Comparison of ENCODE assay signal across 8 cellular contexts in genomic region chr2:200810967-200811335, GRCh38. TPM values are rescaled to one million over a fixed set of nuclear protein-coding genes. Genes with fewer than 3 reads are reported as not detected.
DNase-seq lines count a peak whose midpoint lies in the region; ATAC-seq and TF ChIP-seq lines count a peak whose summit lies in the region.

No MANE protein-coding gene starts in this region.

- H3K9me3 ChIP-seq in GM23248 (ENCODE audit: low read depth) (no peaks in the 10 kb centered on the region), T-helper 17 cell (ENCODE audit: control insufficient read depth, low read length, poor library complexity, severe bottlenecking) (no peaks in the 10 kb centered on the region)

- in situ Hi-C loops in GM23248 (cut with MboI) (no loop called here), G401 (cut with HindIII; ENCODE audit: low sequenced_read_pairs) (no loop called here)

- peaks cover 25% of the 10 kb centered on the region for H3K36me3 ChIP-seq in GM23248 (ENCODE audit: low read depth)

- H3K27me3 ChIP-seq in GM23248 (replicated peaks; ENCODE audit: insufficient read depth) = no peaks in the 10 kb centered on the region

- H3K9ac ChIP-seq in GM23248 = peak overlapping the region; percentile 90

- H3K4me1 ChIP-seq in GM23248 (ENCODE audit: insufficient read depth) = peaks cover 41% of the 10 kb centered on the region

- peaks cover 17% of the 10 kb centered on the region for H4K20me1 ChIP-seq in GM23248 (ENCODE audit: insufficient read depth)

- peak overlapping the region; percentile 89 for H3K4me2 ChIP-seq in GM23248 (ENCODE audit: unreplicated experiment)

- no peak for ATAC-seq in T-helper 17 cell
- no peak for ATAC-seq in HG03432 (IDR thresholded peaks at IDR 0.05; ENCODE audit: unreplicated experiment)
- ATAC-seq in HG03095 (IDR thresholded peaks at IDR 0.05; ENCODE audit: unreplicated experiment) = no peak

- peak overlapping the region; percentile 95 for H3K27ac ChIP-seq in GM23248

- H3K27me3 Mint-ChIP-seq in T-helper 17 cell = no peaks in the 10 kb centered on the region

- peaks cover 39% of the 10 kb centered on the region for H3K4me1 Mint-ChIP-seq in T-helper 17 cell

- H3K27ac Mint-ChIP-seq in T-helper 17 cell = peak overlapping the region; percentile 97

- peak overlapping the region; percentile 65 for H2AFZ ChIP-seq in GM23248

- peaks cover 9% of the 10 kb centered on the region for H3K36me3 Mint-ChIP-seq in T-helper 17 cell (ENCODE audit: low read depth)

- peak overlapping the region; percentile 99 for H3K4me3 Mint-ChIP-seq in T-helper 17 cell

- H3K4me3 ChIP-seq in GM23248 (peak overlapping the region; percentile 91), fibroblast of pulmonary artery (replicated peaks; ENCODE audit: low read depth, low read length) (peak overlapping the region; percentile 59), retinal pigment epithelial cell (ENCODE audit: low read length) (peak overlapping the region; percentile 88)

- peaks cover 42% of the 10 kb centered on the region for H3K79me2 ChIP-seq in GM23248 (ENCODE audit: insufficient read depth)

- peaks cover 25% of the 10 kb centered on the region for H3F3A ChIP-seq in GM23248 (ENCODE audit: insufficient read depth)

- TF ChIP-seq CTCF in fibroblast of pulmonary artery (IDR thresholded peaks at IDR 0.05; ENCODE audit: low read length, missing control alignments) = no peak
- no peak for TF ChIP-seq CTCF in retinal pigment epithelial cell (conservative IDR thresholded peaks at IDR 0.05; ENCODE audit: low read depth, low read length)

- no peak for DNase-seq in GM23248
- no peak for DNase-seq in T-helper 17 cell
- DNase-seq in fibroblast of pulmonary artery (ENCODE audit: low read depth) = no peak
- DNase-seq in retinal pigment epithelial cell (ENCODE audit: low read depth) = no peak
- no peak for DNase-seq in activated effector memory CD4-positive, alpha-beta T cell treated with Interleukin-2 at 50 U/mL for 16 hours
- DNase-seq in G401 (ENCODE audit: low spot score) = no peak

- 8 to 9% methylated on average over 13 of the region's 13 CpGs for WGBS in GM23248 (ENCODE audit: low coverage in 1 of 2, low lambda C conversion rate in 2 of 2, missing lambda C conversion rate in 2 of 2), 2 experiments

- H3K9me2 ChIP-seq in GM23248 (ENCODE audit: insufficient read depth) = no peaks in the 10 kb centered on the region

RNA-seq across cellular contexts. Expression of gene BZW1, which starts 0.8 kb away (rescaled TPM):
- total RNA-seq in GM23248 (2014; rRNA removed; shearing (Covaris generic)) = 415 and 596 TPM in 2 replicates
- 365 and 366 TPM in 2 replicates for polyA plus RNA-seq in GM23248 (2016; fragmentation: Nextera tagmentation; extraction: Ambion mirVana)
- 100 to 1,000 TPM; 226 to 235 TPM for total RNA-seq in T-helper 17 cell
- 474 and 596 TPM in 2 replicates for total RNA-seq in G401 (2014; rRNA removed; shearing (Covaris generic))

RNA-seq across cellular contexts. Expression of gene CLK1, which starts 53.5 kb away (rescaled TPM):
- 32.4 and 52.7 TPM in 2 replicates for total RNA-seq in GM23248 (2014; rRNA removed; shearing (Covaris generic))
- 30.0 and 33.5 TPM in 2 replicates for polyA plus RNA-seq in GM23248 (2016; fragmentation: Nextera tagmentation; extraction: Ambion mirVana)
- total RNA-seq in T-helper 17 cell = 1,000 to 10,000 TPM in 1 of 2 donors, 100 to 1,000 TPM in 1; 907 to 1,052 TPM
- total RNA-seq in G401 (2014; rRNA removed; shearing (Covaris generic)) = 31.6 and 35.0 TPM in 2 replicates

Comparison
In these comparisons a context has a peak if more than half of its experiments do, and no peak if none do; other contexts are left out.
1. RNA of gene CLK1, which starts 53.5 kb away (total RNA-seq): 907 to 1,052 TPM in T-helper 17 cell; 31.6 to 35.0 TPM in G401 and 32.4 to 52.7 TPM in GM23248; every median in the first group is over 10 times any median in the second.
2. Peak in every context shown above with its lines, with median percentiles within 50 percentile points of each other: H3K4me3 ChIP-seq.